Comparison of ENCODE assay signal across 10 cellular contexts in the genomic region with DNA sequence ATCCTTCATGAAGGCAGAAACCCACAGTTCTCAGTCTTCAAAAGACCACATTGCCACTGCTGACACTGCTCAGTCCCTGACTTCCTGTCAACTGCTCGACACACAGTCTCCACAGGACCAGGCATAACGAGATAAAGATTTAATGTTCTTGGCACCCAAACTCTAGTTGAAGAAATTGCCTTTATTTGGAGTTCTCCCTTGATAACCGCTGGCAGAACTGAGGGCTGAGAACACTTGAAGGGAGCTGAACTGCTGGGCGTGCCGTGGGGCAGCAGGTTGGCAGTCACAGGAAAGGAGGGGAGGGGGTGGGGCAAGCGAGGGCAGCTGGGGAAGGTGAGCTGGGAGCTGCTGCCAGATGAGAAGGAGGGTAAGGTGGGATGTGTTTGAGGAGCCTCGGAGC. TPM values are rescaled to one million over a fixed set of nuclear protein-coding genes. Genes with fewer than 3 reads are reported as not detected.
DNase-seq lines count a peak whose midpoint lies in the region; TF ChIP-seq lines count a peak whose summit lies in the region.
"Had no signal": no experiment of that assay in that cellular context is flagged by ENCODE, and none has a peak within 500 bp of the region (broad histone marks: within the 10 kb centered on the region; RNA-seq: fewer than 3 reads in every experiment).

No MANE protein-coding gene starts in this region.

- H3K4me3 ChIP-seq in ovary: no peak overlapping the region
- H3K4me3 ChIP-seq: SJSA1 had no signal

- 56 to 59% (median 56%) methylated on average over 7 of the region's 7 CpGs for WGBS in ovary, 3 donors

- DNase-seq in KG1 (lab: John Stamatoyannopoulos, UW) (peak; percentile 45), cerebellar nuclear complex (lab: John Stamatoyannopoulos, UW) (no peak), ovary (no peak), germinal center (ENCODE audit: low spot score) (no peak), ACHN (no peak)
- peak; percentile 41 for DNase-seq in activated CD4-positive, alpha-beta T cell treated with anti-CD3 and anti-CD28 coated beads, Interleukin-2, amount 50 U/mL, for 1 hour
- peak; percentile 21 for DNase-seq in effector CD4-positive, alpha-beta T cell
- peak; percentile 31 for DNase-seq in stimulated activated CD4-positive, alpha-beta T cell treated with anti-CD3 and anti-CD28 coated beads, Interleukin-4, amount 100 ng/mL, for 24 hours
- DNase-seq: NCI-H187 had no signal

- intact Hi-C loops in ovary (cut with DNase I): loop anchor here (5.0 to 10.0 kb wide), 2 partner anchors 130 to 133 kb away; no protein-coding TSS in a partner anchor

- H3K4me1 ChIP-seq in ovary (ENCODE audit: insufficient read depth): no peaks in the 10 kb centered on the region
- H3K4me1 ChIP-seq: SJSA1 had no signal

- H3K36me3 ChIP-seq in ovary: no peaks in the 10 kb centered on the region
- H3K36me3 ChIP-seq: SJSA1 had no signal

- in situ Hi-C loops in ACHN (cut with HindIII; ENCODE audit: low pct_ligation_motif_present, low pct_unique_long_range_greater_than_20kb, low sequenced_read_pairs): no loop called here

- H3K27me3 ChIP-seq in ovary: no peaks in the 10 kb centered on the region
- H3K27me3 ChIP-seq: SJSA1 had no signal

- no peak for TF ChIP-seq POLR2A in ovary (IDR thresholded peaks at IDR 0.05)

- no peak for TF ChIP-seq EP300 in ovary (IDR thresholded peaks at IDR 0.05)

- no peaks in the 10 kb centered on the region for H3K9me3 ChIP-seq in ovary
- H3K9me3 ChIP-seq: SJSA1 had no signal

- no peak overlapping the region for H3K27ac ChIP-seq in ovary
- H3K27ac ChIP-seq: SJSA1 had no signal

- no peak for TF ChIP-seq CTCF in ovary (IDR thresholded peaks at IDR 0.05)

RNA-seq across cellular contexts. Expression of gene HENMT1, which starts 15.9 kb away (rescaled TPM):
- total RNA-seq in ovary: 1 to 10 TPM; 2.1 to 6.9 (median 3.9) TPM
- polyA plus RNA-seq in ovary: 1 to 10 TPM; 6.2 to 7.4 TPM

RNA-seq across cellular contexts. Expression of gene PRPF38B, which starts 47.1 kb away (rescaled TPM):
- 10 to 100 TPM; 16.5 to 32.0 (median 29.4) TPM for total RNA-seq in ovary
- polyA plus RNA-seq in ovary: 10 to 100 TPM; 26.1 to 36.2 TPM

Comparison
In these comparisons a context has a peak if more than half of its experiments do, and no peak if none do; other contexts are left out.
1. DNase-seq: peak in KG1 (single experiment), activated CD4-positive, alpha-beta T cell treated with anti-CD3 and anti-CD28 coated beads, Interleukin-2, amount 50 U/mL, for 1 hour (single experiment), effector CD4-positive, alpha-beta T cell (single experiment) and stimulated activated CD4-positive, alpha-beta T cell treated with anti-CD3 and anti-CD28 coated beads, Interleukin-4, amount 100 ng/mL, for 24 hours (single experiment); none in cerebellar nuclear complex (0 of 2), ovary (0 of 5), germinal center (single experiment) and ACHN (single experiment).